Comparison of ENCODE assay signal across 9 cellular contexts in genomic region chr14:38197001-38197760, GRCh38. TPM values are rescaled to one million over a fixed set of nuclear protein-coding genes. Genes with fewer than 3 reads are reported as not detected.
A peak's percentile ranks its signal among the peaks of the same experiment; 100 is the strongest.
DNase-seq lines count a peak whose midpoint lies in the region; ATAC-seq and TF ChIP-seq lines count a peak whose summit lies in the region.
"Had no signal": no experiment of that assay in that cellular context is flagged by ENCODE, and none has a peak within 500 bp of the region (broad histone marks: within the 10 kb centered on the region; RNA-seq: fewer than 3 reads in every experiment).

No MANE protein-coding gene starts in this region.

- DNase-seq in NCI-H510A treated with DMSO at 0.1 percent for 48 hours (lab: John Stamatoyannopoulos, UW), result peak; percentile 16
- no peak for DNase-seq in NCI-H510A (lab: John Stamatoyannopoulos, UW)
- DNase-seq in fibroblast of pulmonary artery (ENCODE audit: low read depth), result peak; percentile 29
- DNase-seq in spleen, result no peak
- no peak for DNase-seq in NCI-H1436 (lab: John Stamatoyannopoulos, UW)
- DNase-seq in epidermal melanocyte (ENCODE audit: insufficient read length, low spot score), result no peak

- no peak overlapping the region for H3K4me3 ChIP-seq in OCI-LY3 (ENCODE audit: low read length)
- no peak overlapping the region for H3K4me3 ChIP-seq in fibroblast of pulmonary artery (replicated peaks; ENCODE audit: low read depth, low read length)
- no peak overlapping the region for H3K4me3 ChIP-seq in spleen

- H3K4me2 ChIP-seq in OCI-LY3 (ENCODE audit: low read length), result no peak overlapping the region

- peak; percentile 55 for TF ChIP-seq CTCF in OCI-LY3 (IDR thresholded peaks at IDR 0.05; ENCODE audit: low read depth, low read length)
- peak; percentile 58 for TF ChIP-seq CTCF in fibroblast of pulmonary artery (IDR thresholded peaks at IDR 0.05; ENCODE audit: low read length, missing control alignments)
- TF ChIP-seq CTCF in spleen (IDR thresholded peaks at IDR 0.05 in 8 of 11, conservative IDR thresholded peaks at IDR 0.05 in 3 of 11), result peak in 9 of 11 experiments; percentile 10 to 66 (median 48)

- H3K79me2 ChIP-seq in OCI-LY3 (ENCODE audit: low read length), result no peaks in the 10 kb centered on the region

- TF ChIP-seq POLR2A in spleen (IDR thresholded peaks at IDR 0.05), result no peak

- H3K36me3 ChIP-seq in OCI-LY3 (replicated peaks; ENCODE audit: low read depth, low read length) (no peaks in the 10 kb centered on the region), spleen (no peaks in the 10 kb centered on the region)

- no peaks in the 10 kb centered on the region for H4K20me1 ChIP-seq in OCI-LY3 (ENCODE audit: insufficient read depth, low read length)

- H3K9me3 ChIP-seq in OCI-LY3 (ENCODE audit: insufficient read depth, low read length) (no peaks in the 10 kb centered on the region), spleen (no peaks in the 10 kb centered on the region)

- no peak for ATAC-seq in GM19328 (IDR thresholded peaks at IDR 0.05; ENCODE audit: unreplicated experiment)

- H3K4me1 ChIP-seq in OCI-LY3 (ENCODE audit: low read length), result no peaks in the 10 kb centered on the region
- no peaks in the 10 kb centered on the region for H3K4me1 ChIP-seq in spleen

- intact Hi-C loops in spleen (cut with DNase I; ENCODE audit: low total_unique reads), result loop anchor here (5.0 kb wide), 1 partner anchor 210 kb away; no protein-coding TSS in a partner anchor

- no peak overlapping the region for H2AFZ ChIP-seq in OCI-LY3 (ENCODE audit: low read depth, low read length)

- no peak overlapping the region for H3K27ac ChIP-seq in OCI-LY3 (ENCODE audit: low read length)
- no peak overlapping the region for H3K27ac ChIP-seq in spleen

- H3K27me3 ChIP-seq in OCI-LY3 (ENCODE audit: low read depth, low read length) (no peaks in the 10 kb centered on the region), spleen (replicated peaks in 1 of 7) (no peaks in the 10 kb centered on the region)

- H3K9ac ChIP-seq in OCI-LY3 (ENCODE audit: low read length), result no peak overlapping the region

RNA-seq across cellular contexts. Expression of gene SSTR1, which starts 10.5 kb away (rescaled TPM):
- 1 to 10 TPM in 2 of 7 donors, under 1 TPM in 5; 0.17 to 1.3 (median 0.83) TPM for total RNA-seq in spleen
- under 1 TPM; 0.09 to 0.54 (median 0.35) TPM for polyA plus RNA-seq in spleen
- total RNA-seq: T-helper 2 cell treated with Interferon-gamma antibody and Interleukin-4, amounts not matched to agents 100 ng/mL and 5 ng/mL, for 36 hours had no signal

RNA-seq across cellular contexts. Expression of gene CLEC14A, which starts 58.7 kb away (rescaled TPM):
- 10 to 100 TPM; 16.5 to 33.6 (median 27.4) TPM for total RNA-seq in spleen
- polyA plus RNA-seq in spleen, result 10 to 100 TPM in 1 of 3 donors, 1 to 10 TPM in 2; 4.1 to 15.1 (median 10.0) TPM
- total RNA-seq: T-helper 2 cell treated with Interferon-gamma antibody and Interleukin-4, amounts not matched to agents 100 ng/mL and 5 ng/mL, for 36 hours had no signal

Comparison
In these comparisons a context has a peak if more than half of its experiments do, and no peak if none do; other contexts are left out.
1. DNase-seq: peak in NCI-H510A treated with DMSO at 0.1 percent for 48 hours (single experiment) and fibroblast of pulmonary artery (single experiment); none in NCI-H510A (single experiment), spleen (single experiment), NCI-H1436 (single experiment) and epidermal melanocyte (single experiment).
2. Peak in every context shown above with its lines, with median percentiles within 50 percentile points of each other: CTCF ChIP-seq.